Comparison of ENCODE assay signal across 3 cellular contexts in genomic region chr2:24280645-24281044, GRCh38.
TF ChIP-seq lines count a peak whose summit lies in the region.

No MANE protein-coding gene starts in this region.

TF ChIP-seq in HepG2, 621 proteins besides CTCF, POLR2A, EP300 and RAD21:
- TF ChIP-seq ZNF20 (CRISPR knock-in tag; IDR thresholded peaks at IDR 0.05) (no peak), ZNF513 (CRISPR knock-in tag; conservative IDR thresholded peaks at IDR 0.05) (no peak), IKZF1 (IDR thresholded peaks at IDR 0.05) (no peak), ATF7 (IDR thresholded peaks at IDR 0.05) (peak; percentile 57; the same call in 1 of the 2 replicates), ATF7 (CRISPR knock-in tag; IDR thresholded peaks at IDR 0.05) (no peak), CEBPB (IDR thresholded peaks at IDR 0.05; ENCODE audit: borderline replicate concordance, low read depth, low read length) (peak; percentile 40; the same call in 1 of the 2 replicates)

TF ChIP-seq in IMR-90, 13 proteins besides CTCF, POLR2A, EP300 and RAD21:
- peak; percentile 44; the same call in 1 of the 2 replicates for TF ChIP-seq CEBPB (IDR thresholded peaks at IDR 0.05; ENCODE audit: low read depth, low read length)
- TF ChIP-seq RCOR1 (IDR thresholded peaks at IDR 0.05; ENCODE audit: insufficient replicate concordance, low read length) = no peak

TF ChIP-seq in K562, 482 proteins besides CTCF, POLR2A, EP300 and RAD21:
- TF ChIP-seq KLF13 (tag; IDR thresholded peaks at IDR 0.05; ENCODE audit: borderline replicate concordance, low read depth) (no peak), SMARCA4 (IDR thresholded peaks at IDR 0.05) (no peak), SNIP1 (IDR thresholded peaks at IDR 0.05; ENCODE audit: low read depth) (no peak), ETS1 (conservative IDR thresholded peaks at IDR 0.05; ENCODE audit: control insufficient read depth, low read depth, low read length) (no peak), CEBPB (tag; IDR thresholded peaks at IDR 0.05) (0 out of 2 replicates have a peak, but pooled peaks have one; percentile 20), CGGBP1 (CRISPR knock-in tag; IDR thresholded peaks at IDR 0.05) (no peak), CEBPG (CRISPR knock-in tag; IDR thresholded peaks at IDR 0.05) (no peak), CEBPG (tag; conservative IDR thresholded peaks at IDR 0.05 in 1 of 2, IDR thresholded peaks at IDR 0.05 in 1 of 2) (peak in 1 of 2 experiments; percentile 61; a peak in 1 of 4 replicates), RBBP5 (IDR thresholded peaks at IDR 0.05; ENCODE audit: borderline replicate concordance, insufficient read depth, low read length, poor library complexity, severe bottlenecking) (no peak), PHTF2 (CRISPR knock-in tag; IDR thresholded peaks at IDR 0.05) (no peak), ATF3 (IDR thresholded peaks at IDR 0.05) (peak; percentile 55), ATF3 (CRISPR knock-in tag; conservative IDR thresholded peaks at IDR 0.05) (no peak), SRF (CRISPR knock-in tag; IDR thresholded peaks at IDR 0.05) (no peak), ZFP1 (CRISPR knock-in tag; IDR thresholded peaks at IDR 0.05) (no peak), ZNF232 (CRISPR knock-in tag; IDR thresholded peaks at IDR 0.05) (no peak), PRMT5 (CRISPR knock-in tag; IDR thresholded peaks at IDR 0.05) (no peak), SMAD2 (IDR thresholded peaks at IDR 0.05; ENCODE audit: low read depth, low read length) (no peak), DIDO1 (tag; IDR thresholded peaks at IDR 0.05; ENCODE audit: low read depth) (no peak), ZNF174 (CRISPR knock-in tag; IDR thresholded peaks at IDR 0.05) (no peak)
TF ChIP-seq in K562: peak in this region for 3.
